ENCODE assay signal across 1 cellular context in genomic region chr13:29923554-29924481, GRCh38.
TF ChIP-seq lines count a peak whose summit lies in the region.

No MANE protein-coding gene starts in this region.

TF ChIP-seq in HepG2, 621 proteins besides CTCF, POLR2A, EP300 and RAD21 (continued from another document and continues in another):
- TF ChIP-seq ZNF263 (CRISPR knock-in tag; IDR thresholded peaks at IDR 0.05): peak; percentile 39; the same call in 1 of the 2 replicates
- TF ChIP-seq FOXO4 (CRISPR knock-in tag; conservative IDR thresholded peaks at IDR 0.05): no peak
- peak; percentile 95 for TF ChIP-seq ZNF788 (CRISPR knock-in tag; IDR thresholded peaks at IDR 0.05; ENCODE audit: borderline replicate concordance)
- TF ChIP-seq SP4 (CRISPR knock-in tag; IDR thresholded peaks at IDR 0.05): peak; percentile 60
- peak; percentile 91; the same call in 1 of the 2 replicates for TF ChIP-seq ZMAT3 (CRISPR knock-in tag; conservative IDR thresholded peaks at IDR 0.05)
- no peak for TF ChIP-seq MLLT10 (CRISPR knock-in tag; IDR thresholded peaks at IDR 0.05)
- TF ChIP-seq IKZF1 (IDR thresholded peaks at IDR 0.05): no peak
- TF ChIP-seq NPAS2 (CRISPR knock-in tag; IDR thresholded peaks at IDR 0.05; ENCODE audit: borderline replicate concordance): no peak
- 0 out of 2 replicates have a peak, but pooled peaks have one; percentile 70 for TF ChIP-seq ZNF451 (CRISPR knock-in tag; IDR thresholded peaks at IDR 0.05)
- TF ChIP-seq HNF4G (IDR thresholded peaks at IDR 0.05; ENCODE audit: borderline replicate concordance, low read depth, low read length): no peak; the same call in 1 of the 2 replicates
- TF ChIP-seq HNF4G (CRISPR knock-in tag; IDR thresholded peaks at IDR 0.05; ENCODE audit: borderline replicate concordance, low read depth): 0 out of 2 replicates have a peak, but pooled peaks have one; percentile 26
- peak; percentile 84 for TF ChIP-seq AHDC1 (CRISPR knock-in tag; IDR thresholded peaks at IDR 0.05; ENCODE audit: borderline replicate concordance)
- TF ChIP-seq SP2 (CRISPR knock-in tag; IDR thresholded peaks at IDR 0.05): no peak; the same call in 1 of the 2 replicates
- peak; percentile 58; the same call in 1 of the 2 replicates for TF ChIP-seq ZZZ3 (CRISPR knock-in tag; IDR thresholded peaks at IDR 0.05; ENCODE audit: borderline replicate concordance)
- TF ChIP-seq CCAR2 (optimal IDR thresholded peaks at IDR 0.05; ENCODE audit: low read depth, low read length): no peak
- TF ChIP-seq BCLAF1 (IDR thresholded peaks at IDR 0.05): no peak
- peak; percentile 61; the same call in 1 of the 2 replicates for TF ChIP-seq SPEN (CRISPR knock-in tag; IDR thresholded peaks at IDR 0.05; ENCODE audit: low read depth)
- TF ChIP-seq RXRA (CRISPR knock-in tag; IDR thresholded peaks at IDR 0.05): peak; percentile 61
- TF ChIP-seq MXD1 (CRISPR knock-in tag; IDR thresholded peaks at IDR 0.05): no peak
- peak; percentile 98 for TF ChIP-seq ATF2 (CRISPR knock-in tag; IDR thresholded peaks at IDR 0.05)
- TF ChIP-seq ESRRA (CRISPR knock-in tag; IDR thresholded peaks at IDR 0.05; ENCODE audit: low read depth): peak; percentile 58; the same call in 1 of the 2 replicates
- TF ChIP-seq ZNF761 (CRISPR knock-in tag; conservative IDR thresholded peaks at IDR 0.05): peak; percentile 83
- TF ChIP-seq ZNF576 (CRISPR knock-in tag; IDR thresholded peaks at IDR 0.05): no peak
- TF ChIP-seq JUND (CRISPR knock-in tag; IDR thresholded peaks at IDR 0.05): peak; percentile 91
- TF ChIP-seq ZSCAN22 (CRISPR knock-in tag; IDR thresholded peaks at IDR 0.05): no peak
- TF ChIP-seq ZNF333 (CRISPR knock-in tag; IDR thresholded peaks at IDR 0.05; ENCODE audit: borderline replicate concordance): 0 out of 2 replicates have a peak, but pooled peaks have one; percentile 60
- TF ChIP-seq MXD3 (CRISPR knock-in tag; IDR thresholded peaks at IDR 0.05): peak; percentile 60; the same call in 1 of the 2 replicates
- peak; percentile 95 for TF ChIP-seq ARNTL (CRISPR knock-in tag; IDR thresholded peaks at IDR 0.05)
- no peak for TF ChIP-seq KDM1A (CRISPR knock-in tag; IDR thresholded peaks at IDR 0.05)
- TF ChIP-seq SRY (CRISPR knock-in tag; IDR thresholded peaks at IDR 0.05): no peak
- peak; percentile 93 for TF ChIP-seq ZGPAT (CRISPR knock-in tag; IDR thresholded peaks at IDR 0.05)
- TF ChIP-seq CSRNP1 (CRISPR knock-in tag; IDR thresholded peaks at IDR 0.05): 0 out of 2 replicates have a peak, but pooled peaks have one; percentile 64
- TF ChIP-seq LBX2 (CRISPR knock-in tag; IDR thresholded peaks at IDR 0.05; ENCODE audit: borderline replicate concordance): no peak
- TF ChIP-seq RCOR2 (CRISPR knock-in tag; IDR thresholded peaks at IDR 0.05): peak; percentile 34; the same call in 1 of the 2 replicates
- TF ChIP-seq IRX3 (CRISPR knock-in tag; IDR thresholded peaks at IDR 0.05; ENCODE audit: borderline replicate concordance, low read depth): no peak
- TF ChIP-seq ZNF256 (CRISPR knock-in tag; conservative IDR thresholded peaks at IDR 0.05): 0 out of 2 replicates have a peak, but pooled peaks have one; percentile 35
- TF ChIP-seq ZNF513 (CRISPR knock-in tag; conservative IDR thresholded peaks at IDR 0.05): no peak
- TF ChIP-seq NBN (conservative IDR thresholded peaks at IDR 0.05): no peak
- no peak for TF ChIP-seq ZNF713 (CRISPR knock-in tag; IDR thresholded peaks at IDR 0.05)
- no peak; the same call in 1 of the 2 replicates for TF ChIP-seq JDP2 (CRISPR knock-in tag; IDR thresholded peaks at IDR 0.05; ENCODE audit: borderline replicate concordance)
